8 cellular contexts compared by ENCODE assay signal in genomic region chr13:99501135-99501951, GRCh38. TPM values are rescaled to one million over a fixed set of nuclear protein-coding genes. Genes with fewer than 3 reads are reported as not detected.
DNase-seq lines count a peak whose midpoint lies in the region; ATAC-seq and TF ChIP-seq lines count a peak whose summit lies in the region.

TM9SF2 (plus strand) TSS chr13:99501472; CDS start chr13:99501607, 135 bp downstream.

- H3K36me3 ChIP-seq in kidney epithelial cell (ENCODE audit: control insufficient read depth, insufficient read depth, low read length) = no peaks in the 10 kb centered on the region

- H3K4me3 ChIP-seq in kidney epithelial cell (ENCODE audit: low read depth, low read length) = peak within 1 kb of the TSS; percentile 87

- peak; percentile 64 for ATAC-seq in HG03432 (IDR thresholded peaks at IDR 0.05; ENCODE audit: unreplicated experiment)

- H3K4me3 Mint-ChIP-seq in chondrocyte (ENCODE audit: unreplicated experiment) = peak within 1 kb of the TSS; percentile 99

- peaks cover 65% of the 10 kb centered on the region for H3K4me1 Mint-ChIP-seq in chondrocyte (ENCODE audit: low read depth)

- H3K9me3 Mint-ChIP-seq in chondrocyte (ENCODE audit: low read depth) = peaks cover 5% of the 10 kb centered on the region

- no peaks in the 10 kb centered on the region for H3K27me3 Mint-ChIP-seq in chondrocyte (ENCODE audit: low read depth)

- peak; percentile 81 for TF ChIP-seq POLR2A in GM19099 (IDR thresholded peaks at IDR 0.05; ENCODE audit: extremely low read depth, insufficient read length, low read depth)

- no peak for TF ChIP-seq CTCF in chondrocyte (IDR thresholded peaks at IDR 0.05)
- no peak for TF ChIP-seq CTCF in kidney epithelial cell (IDR thresholded peaks at IDR 0.05; ENCODE audit: insufficient read depth, low read length, poor library complexity, severe bottlenecking)

- no peaks in the 10 kb centered on the region for H3K27me3 ChIP-seq in kidney epithelial cell (ENCODE audit: control insufficient read depth, insufficient read depth, low read length)

- H3K27ac Mint-ChIP-seq in chondrocyte (ENCODE audit: unreplicated experiment) = peak within 1 kb of the TSS; percentile 97

- H3K36me3 Mint-ChIP-seq in chondrocyte (ENCODE audit: low read depth) = no peaks in the 10 kb centered on the region

- DNase-seq in AG20443 (ENCODE audit: low spot score) (peak; percentile 97), NCI-H510A treated with DMSO at 0.1 percent for 48 hours (lab: John Stamatoyannopoulos, UW) (peak; percentile 87), chondrocyte (ENCODE audit: low spot score) (peak; percentile 99), kidney epithelial cell (ENCODE audit: low read depth) (peak; percentile 81)
- DNase-seq in activated CD4-positive, alpha-beta T cell treated with anti-CD3 and anti-CD28 coated beads for 24 hours (ENCODE audit: low read depth in 2 of 2) = peak; percentile 92 to 96
- DNase-seq in stimulated activated CD4-positive, alpha-beta T cell treated with anti-CD3 and anti-CD28 coated beads, Interleukin-15, amount 100 ng/mL, for 48 hours (ENCODE audit: low read depth in 2 of 2) = peak; percentile 93

RNA-seq across cellular contexts. Expression of gene TM9SF2, which starts in this region (rescaled TPM):
- 122 to 147 TPM (median 125 TPM) in 3 replicates for total RNA-seq in chondrocyte
- 136 and 137 TPM in 2 replicates for total RNA-seq in kidney epithelial cell

Comparison
In these comparisons a context has a peak if more than half of its experiments do, and no peak if none do; other contexts are left out.
1. Peak in every context shown above with its lines: DNase-seq, ATAC-seq and H3K4me3 ChIP-seq.